In genomic region chr2:157856157-157856455, GRCh38 we compare ENCODE assay signal across 18 cellular contexts. TPM values are rescaled to one million over a fixed set of nuclear protein-coding genes. Genes with fewer than 3 reads are reported as not detected.
DNase-seq lines count a peak whose midpoint lies in the region; ATAC-seq, FAIRE-seq and TF ChIP-seq lines count a peak whose summit lies in the region.
"Had no signal": no experiment of that assay in that cellular context is flagged by ENCODE, and none has a peak within 500 bp of the region (broad histone marks: within the 10 kb centered on the region; RNA-seq: fewer than 3 reads in every experiment).

No MANE protein-coding gene starts in this region.

- TF ChIP-seq CTCF in A549 (IDR thresholded peaks at IDR 0.05): no peak
- no peak for TF ChIP-seq CTCF in fibroblast of villous mesenchyme (IDR thresholded peaks at IDR 0.05; ENCODE audit: insufficient read depth, low read depth, low read length)

- no peak for TF ChIP-seq RAD21 in A549 (conservative IDR thresholded peaks at IDR 0.05 in 1 of 2, IDR thresholded peaks at IDR 0.05 in 1 of 2)

- ATAC-seq in A549: no peak; a peak in 1 of 6 replicates
- ATAC-seq in GM19397 (IDR thresholded peaks at IDR 0.05; ENCODE audit: unreplicated experiment): no peak

- no peak for FAIRE-seq in A549 (lab: Jason Lieb, UNC)

- intact Hi-C loops in activated T-helper 1 cell treated with anti-CD3 and anti-CD28 coated beads, Interleukin-12 subunit alpha, Interleukin-12 subunit beta, Interleukin-2, Interleukin-4 antibody, amounts not matched to agents 30 ng/mL and 10 ng/mL and 1 ng/mL, durations not matched to agents 14 hours and 24 hours and 36 hours (cut with micrococcal nuclease): loop anchor here (1.0 kb wide), 1 partner anchor 8 kb away; no protein-coding TSS in a partner anchor

- peak overlapping the region; percentile 57 to 79 for H3K27ac ChIP-seq in A549
- H3K27ac ChIP-seq: Peyer's patch had no signal

- no peaks in the 10 kb centered on the region for H3K9me3 ChIP-seq in A549
- H3K9me3 ChIP-seq: Peyer's patch had no signal

- H3K27me3 Mint-ChIP-seq in activated T-helper 1 cell treated with anti-CD3 and anti-CD28 coated beads, Interleukin-12 subunit alpha, Interleukin-12 subunit beta, Interleukin-2, Interleukin-4 antibody, amounts not matched to agents 30 ng/mL and 10 ng/mL and 1 ng/mL, durations not matched to agents 14 hours and 24 hours and 36 hours (ENCODE audit: insufficient read depth): no peaks in the 10 kb centered on the region
- H3K27me3 Mint-ChIP-seq: central memory CD8-positive, alpha-beta T cell; type B pancreatic cell had no signal

- H3K4me1 Mint-ChIP-seq in activated T-helper 1 cell treated with anti-CD3 and anti-CD28 coated beads, Interleukin-12 subunit alpha, Interleukin-12 subunit beta, Interleukin-2, Interleukin-4 antibody, amounts not matched to agents 30 ng/mL and 10 ng/mL and 1 ng/mL, durations not matched to agents 14 hours and 24 hours and 36 hours (ENCODE audit: low read depth): peaks cover 37% of the 10 kb centered on the region
- H3K4me1 Mint-ChIP-seq: immature natural killer cell had no signal

- H3K4me3 Mint-ChIP-seq in activated T-helper 1 cell treated with anti-CD3 and anti-CD28 coated beads, Interleukin-12 subunit alpha, Interleukin-12 subunit beta, Interleukin-2, Interleukin-4 antibody, amounts not matched to agents 30 ng/mL and 10 ng/mL and 1 ng/mL, durations not matched to agents 14 hours and 24 hours and 36 hours: no peak overlapping the region
- H3K4me3 Mint-ChIP-seq: central memory CD8-positive, alpha-beta T cell; immature natural killer cell; nephron progenitor cell; type B pancreatic cell had no signal

- H3K9me3 Mint-ChIP-seq in activated T-helper 1 cell treated with anti-CD3 and anti-CD28 coated beads, Interleukin-12 subunit alpha, Interleukin-12 subunit beta, Interleukin-2, Interleukin-4 antibody, amounts not matched to agents 30 ng/mL and 10 ng/mL and 1 ng/mL, durations not matched to agents 14 hours and 24 hours and 36 hours: no peaks in the 10 kb centered on the region
- H3K9me3 Mint-ChIP-seq: central memory CD8-positive, alpha-beta T cell; immature natural killer cell; nephron progenitor cell; type B pancreatic cell had no signal

- CTCF ChIA-PET in A549 (lab: Yijun Ruan, JAX): interaction anchor here (1.0 to 6.0 kb wide), 4 partner anchors 8 to 20 kb away, joined by 3 to 20 read pairs (median 3); partner anchors contain the start of gene ACVR1

- H3K4me3 ChIP-seq in A549 (no peak overlapping the region), fibroblast of villous mesenchyme (ENCODE audit: low read depth, low read length) (no peak overlapping the region)
- H3K4me3 ChIP-seq: Peyer's patch had no signal

- POLR2A ChIA-PET in A549 (lab: Yijun Ruan, JAX): no interaction called here

- H3K4me1 ChIP-seq in A549: peaks cover 43% of the 10 kb centered on the region
- H3K4me1 ChIP-seq: Peyer's patch had no signal

- WGBS in A549 (ENCODE audit: missing lambda C conversion rate): 46% methylated on average over 2 of the region's 2 CpGs

- H3K36me3 Mint-ChIP-seq in activated T-helper 1 cell treated with anti-CD3 and anti-CD28 coated beads, Interleukin-12 subunit alpha, Interleukin-12 subunit beta, Interleukin-2, Interleukin-4 antibody, amounts not matched to agents 30 ng/mL and 10 ng/mL and 1 ng/mL, durations not matched to agents 14 hours and 24 hours and 36 hours (ENCODE audit: low read depth): peaks cover 34% of the 10 kb centered on the region

- DNase-seq in A549 (ENCODE audit: low read depth in 1 of 2, low spot score in 1 of 2) (no peak), EL (peak; percentile 18), fibroblast of villous mesenchyme (ENCODE audit: low read depth) (peak; percentile 19), NCI-H146 treated with DMSO at 0.1 percent for 48 hours (lab: John Stamatoyannopoulos, UW; ENCODE audit: unreplicated experiment) (no peak), DMS53 (lab: John Stamatoyannopoulos, UW) (no peak)
- DNase-seq in activated T-helper 1 cell treated with anti-CD3 and anti-CD28 coated beads, Interleukin-12 subunit alpha, Interleukin-12 subunit beta, Interleukin-2, Interleukin-4 antibody, amounts not matched to agents 30 ng/mL and 10 ng/mL and 1 ng/mL, durations not matched to agents 14 hours and 24 hours and 36 hours (ENCODE audit: low spot score): no peak
- DNase-seq in stimulated activated CD4-positive, alpha-beta T cell treated with anti-CD3 and anti-CD28 coated beads, Interleukin-4, amount 100 ng/mL, for 1 hour: no peak
- DNase-seq: activated effector memory CD4-positive, alpha-beta T cell treated with Interleukin-2 at 50 U/mL for 16 hours; AML-193; GOT3; immature natural killer cell; NCI-H2107; NCI-H748 treated with DMSO at 0.1 percent for 48 hours; nephron progenitor cell; Peyer's patch had no signal

- H3K27ac Mint-ChIP-seq in activated T-helper 1 cell treated with anti-CD3 and anti-CD28 coated beads, Interleukin-12 subunit alpha, Interleukin-12 subunit beta, Interleukin-2, Interleukin-4 antibody, amounts not matched to agents 30 ng/mL and 10 ng/mL and 1 ng/mL, durations not matched to agents 14 hours and 24 hours and 36 hours: peak overlapping the region; percentile 68
- H3K27ac Mint-ChIP-seq: immature natural killer cell, type B pancreatic cell had no signal

- H3K4me2 ChIP-seq in A549: peak overlapping the region; percentile 54

- no peak for TF ChIP-seq POLR2A in A549 (IDR thresholded peaks at IDR 0.05; ENCODE audit: low read length)

- no peak for TF ChIP-seq EP300 in A549 (IDR thresholded peaks at IDR 0.05)

TF ChIP-seq in A549, 52 proteins besides CTCF, POLR2A, EP300 and RAD21:
- no peak for TF ChIP-seq NFE2L2 (conservative IDR thresholded peaks at IDR 0.05; ENCODE audit: low read length)
- TF ChIP-seq HDAC2 (IDR thresholded peaks at IDR 0.05): no peak
- TF ChIP-seq ZC3H11A (IDR thresholded peaks at IDR 0.05): no peak
- TF ChIP-seq USF2 (IDR thresholded peaks at IDR 0.05): no peak
- no peak for TF ChIP-seq ZSCAN20 (CRISPR knock-in tag; IDR thresholded peaks at IDR 0.05)
- TF ChIP-seq RARB (CRISPR knock-in tag; IDR thresholded peaks at IDR 0.05): no peak
- TF ChIP-seq HOXB13 (CRISPR knock-in tag; IDR thresholded peaks at IDR 0.05; ENCODE audit: low read depth): no peak
- TF ChIP-seq PBX3 (IDR thresholded peaks at IDR 0.05): no peak
- no peak for TF ChIP-seq HES2 (IDR thresholded peaks at IDR 0.05)
- TF ChIP-seq ATOH8 (CRISPR knock-in tag; IDR thresholded peaks at IDR 0.05; ENCODE audit: low read depth): no peak
- TF ChIP-seq MYC (IDR thresholded peaks at IDR 0.05; ENCODE audit: borderline replicate concordance, low read length): no peak
- no peak for TF ChIP-seq TFCP2L1 (CRISPR knock-in tag; IDR thresholded peaks at IDR 0.05)
- no peak for TF ChIP-seq CHD4 (IDR thresholded peaks at IDR 0.05; ENCODE audit: borderline replicate concordance)
- no peak for TF ChIP-seq GATA3 (IDR thresholded peaks at IDR 0.05; ENCODE audit: borderline replicate concordance)
- TF ChIP-seq TP53 (CRISPR knock-in tag; IDR thresholded peaks at IDR 0.05): no peak
- TF ChIP-seq FOSB (CRISPR knock-in tag; IDR thresholded peaks at IDR 0.05): no peak
- TF ChIP-seq EHMT2 (IDR thresholded peaks at IDR 0.05; ENCODE audit: low read depth): no peak
TF ChIP-seq in A549: peak in this region for 0.

RNA-seq across cellular contexts. Expression of gene ACVR1, which starts 20.0 kb away (rescaled TPM):
- polyA plus RNA-seq in A549 (2011; rRNA removed): 21.6 and 33.6 TPM in 2 replicates
- 10.9 and 12.0 TPM in 2 replicates for polyA plus RNA-seq in A549 (2012; cell fraction: cytosol; rRNA removed)
- polyA plus RNA-seq in A549 (2012; cell fraction: nucleus; rRNA removed): 12.6 and 13.9 TPM in 2 replicates
- polyA plus RNA-seq in A549 (2017; fragmentation: RNase III; extraction: RNeasy Plus Mini Kit Qiagen cat#74134 plus additional on column Dnase treatment): 14.0 to 16.5 TPM (median 14.6 TPM) in 3 replicates
- 22.5 and 23.0 TPM in 2 replicates for polyA minus RNA-seq in A549 (2011; rRNA and poly(A)+ RNA removed)
- total RNA-seq in activated T-helper 1 cell treated with anti-CD3 and anti-CD28 coated beads, Interleukin-12 subunit alpha, Interleukin-12 subunit beta, Interleukin-2, Interleukin-4 antibody, amounts not matched to agents 30 ng/mL and 10 ng/mL and 1 ng/mL, durations not matched to agents 14 hours and 24 hours and 36 hours: 44.0 and 46.5 TPM in 2 replicates
- 38.7 and 44.9 TPM in 2 replicates for total RNA-seq in fibroblast of villous mesenchyme

Comparison
In these comparisons a context has a peak if more than half of its experiments do, and no peak if none do; other contexts are left out.
1. DNase-seq: peak in EL (single experiment) and fibroblast of villous mesenchyme (single experiment); none in A549 (0 of 2), activated T-helper 1 cell treated with anti-CD3 and anti-CD28 coated beads, Interleukin-12 subunit alpha, Interleukin-12 subunit beta, Interleukin-2, Interleukin-4 antibody, amounts not matched to agents 30 ng/mL and 10 ng/mL and 1 ng/mL, durations not matched to agents 14 hours and 24 hours and 36 hours (single experiment), NCI-H146 treated with DMSO at 0.1 percent for 48 hours (single experiment), DMS53 (single experiment) and stimulated activated CD4-positive, alpha-beta T cell treated with anti-CD3 and anti-CD28 coated beads, Interleukin-4, amount 100 ng/mL, for 1 hour (single experiment).